Comparison of ENCODE assay signal across 14 cellular contexts in the genomic region with DNA sequence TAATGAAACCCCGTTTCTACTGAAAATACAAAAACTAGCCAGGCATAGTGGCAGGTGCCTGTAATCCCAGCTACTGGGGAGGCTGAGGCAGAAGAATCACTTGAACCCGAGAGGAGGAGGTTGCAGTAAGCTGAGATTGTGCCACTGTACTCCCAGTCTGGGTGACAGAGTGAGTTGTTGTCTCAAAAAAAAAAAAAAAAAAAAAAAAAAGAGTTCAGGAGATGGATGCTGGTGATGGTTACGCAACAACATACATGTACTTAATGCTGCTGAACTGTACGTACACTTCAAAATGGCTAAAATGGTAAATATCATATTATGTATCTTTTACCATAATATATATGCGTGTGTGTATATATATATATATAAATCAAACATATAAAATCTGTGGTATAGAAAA. TPM values are rescaled to one million over a fixed set of nuclear protein-coding genes. Genes with fewer than 3 reads are reported as not detected.
A peak's percentile ranks its signal among the peaks of the same experiment; 100 is the strongest.
DNase-seq lines count a peak whose midpoint lies in the region; ATAC-seq, FAIRE-seq and TF ChIP-seq lines count a peak whose summit lies in the region.
"Had no signal": no experiment of that assay in that cellular context is flagged by ENCODE, and none has a peak within 500 bp of the region (broad histone marks: within the 10 kb centered on the region; RNA-seq: fewer than 3 reads in every experiment).

No MANE protein-coding gene starts in this region.

- peaks cover 40% of the 10 kb centered on the region for H4K20me1 ChIP-seq in keratinocyte (ENCODE audit: control insufficient read depth, extremely low read depth, insufficient read depth, low read length)

- H3K27me3 ChIP-seq in keratinocyte (ENCODE audit: control insufficient read depth, extremely low read depth, insufficient read depth, low read length) = no peaks in the 10 kb centered on the region
- H3K27me3 ChIP-seq: upper lobe of right lung had no signal

- H3K79me2 ChIP-seq in keratinocyte (ENCODE audit: control insufficient read depth, insufficient read depth, low read length) = peaks cover 88% of the 10 kb centered on the region

- H3K27ac ChIP-seq in keratinocyte (ENCODE audit: control insufficient read depth, insufficient read depth, low read length) = peak overlapping the region; percentile 73

- no peaks in the 10 kb centered on the region for H3K9me3 Mint-ChIP-seq in stimulated activated naive CD8-positive, alpha-beta T cell treated with anti-CD3 and anti-CD28 coated beads, Interleukin-15, Interleukin-2, amounts not matched to agents 100 ng/mL and 50 ng/mL, for 24 hours
- H3K9me3 Mint-ChIP-seq in stimulated activated naive CD8-positive, alpha-beta T cell treated with anti-CD3 and anti-CD28 coated beads, Interleukin-15, amount 100 ng/mL, for 72 hours = no peaks in the 10 kb centered on the region
- H3K9me3 Mint-ChIP-seq in type B pancreatic cell = no peaks in the 10 kb centered on the region
- H3K9me3 Mint-ChIP-seq: activated B cell treated with CpG ODN at 0.5 μM for 24 hours; CD4-positive, alpha-beta memory T cell; effector memory CD8-positive, alpha-beta T cell had no signal

- TF ChIP-seq CTCF in keratinocyte (optimal IDR thresholded peaks at IDR 0.05 in 1 of 3, IDR thresholded peaks at IDR 0.05 in 1 of 3, conservative IDR thresholded peaks at IDR 0.05 in 1 of 3; ENCODE audit: extremely low read depth in 1 of 3, insufficient read depth in 2 of 3, low read length in 3 of 3) = no peak
- TF ChIP-seq CTCF in type B pancreatic cell (conservative IDR thresholded peaks at IDR 0.05) = no peak

- H3K4me2 ChIP-seq in keratinocyte (ENCODE audit: control insufficient read depth, extremely low read depth, insufficient read depth, low read depth, low read length) = peak overlapping the region; percentile 56

- H3K4me3 ChIP-seq in keratinocyte (ENCODE audit: control insufficient read depth in 2 of 3, extremely low read depth in 1 of 3, insufficient read depth in 2 of 3, low read depth in 1 of 3, low read length in 3 of 3) = no peak overlapping the region
- H3K4me3 ChIP-seq: upper lobe of right lung had no signal

- no peak for DNase-seq in stimulated activated naive CD8-positive, alpha-beta T cell treated with anti-CD3 and anti-CD28 coated beads, Interleukin-15, amount 100 ng/mL, for 72 hours
- DNase-seq in amniotic epithelial cell (ENCODE audit: low read depth) (peak; percentile 80), keratinocyte (ENCODE audit: low read depth, low spot score) (no peak), NCI-H1436 treated with DMSO at 0.1 percent for 48 hours (lab: John Stamatoyannopoulos, UW) (no peak), type B pancreatic cell (ENCODE audit: extremely low spot score, unreplicated experiment) (no peak), NCI-H226 (no peak), dedifferentiated amniotic fluid mesenchymal stem cell (ENCODE audit: extremely low spot score) (no peak)
- DNase-seq: activated B cell treated with CpG ODN at 0.5 μM for 24 hours; CD4-positive, alpha-beta memory T cell; effector memory CD8-positive, alpha-beta T cell; NCI-H2081 treated with DMSO at 0.1 percent for 48 hours; stimulated activated CD4-positive, alpha-beta T cell treated with anti-CD3 and anti-CD28 coated beads, Interleukin-4, amount 100 ng/mL, for 4 hours; upper lobe of right lung had no signal

- no peak overlapping the region for H2AFZ ChIP-seq in keratinocyte (ENCODE audit: control insufficient read depth, low read length)

- peaks cover 90% of the 10 kb centered on the region for H3K4me1 Mint-ChIP-seq in stimulated activated naive CD8-positive, alpha-beta T cell treated with anti-CD3 and anti-CD28 coated beads, Interleukin-15, Interleukin-2, amounts not matched to agents 100 ng/mL and 50 ng/mL, for 24 hours (ENCODE audit: low read depth)
- H3K4me1 Mint-ChIP-seq in stimulated activated naive CD8-positive, alpha-beta T cell treated with anti-CD3 and anti-CD28 coated beads, Interleukin-15, amount 100 ng/mL, for 72 hours = peaks cover 98% of the 10 kb centered on the region
- H3K4me1 Mint-ChIP-seq in type B pancreatic cell (ENCODE audit: unreplicated experiment) = peaks cover 74% of the 10 kb centered on the region

- no peaks in the 10 kb centered on the region for H3K27me3 Mint-ChIP-seq in stimulated activated naive CD8-positive, alpha-beta T cell treated with anti-CD3 and anti-CD28 coated beads, Interleukin-15, Interleukin-2, amounts not matched to agents 100 ng/mL and 50 ng/mL, for 24 hours
- H3K27me3 Mint-ChIP-seq in stimulated activated naive CD8-positive, alpha-beta T cell treated with anti-CD3 and anti-CD28 coated beads, Interleukin-15, amount 100 ng/mL, for 72 hours = no peaks in the 10 kb centered on the region
- H3K27me3 Mint-ChIP-seq in type B pancreatic cell = no peaks in the 10 kb centered on the region
- H3K27me3 Mint-ChIP-seq: CD4-positive, alpha-beta memory T cell had no signal

- H3K36me3 Mint-ChIP-seq in stimulated activated naive CD8-positive, alpha-beta T cell treated with anti-CD3 and anti-CD28 coated beads, Interleukin-15, Interleukin-2, amounts not matched to agents 100 ng/mL and 50 ng/mL, for 24 hours (ENCODE audit: low read depth) = peaks cover 10% of the 10 kb centered on the region
- peaks cover 8% of the 10 kb centered on the region for H3K36me3 Mint-ChIP-seq in type B pancreatic cell

- peaks cover 11% of the 10 kb centered on the region for H3K9me1 ChIP-seq in keratinocyte (ENCODE audit: control insufficient read depth, extremely low read depth, insufficient read depth, low read length)

- no peak for FAIRE-seq in keratinocyte (lab: Jason Lieb, UNC)

- dilution Hi-C loops in keratinocyte (cut with MboI; ENCODE audit: extremely low pct_ligation_motif_present, low sequenced_read_pairs) = no loop called here

- no peak for ATAC-seq in stimulated activated naive CD8-positive, alpha-beta T cell treated with anti-CD3 and anti-CD28 coated beads, Interleukin-15, amount 100 ng/mL, for 72 hours
- ATAC-seq: effector memory CD8-positive, alpha-beta T cell; upper lobe of right lung had no signal

- H3K27ac Mint-ChIP-seq in stimulated activated naive CD8-positive, alpha-beta T cell treated with anti-CD3 and anti-CD28 coated beads, Interleukin-15, Interleukin-2, amounts not matched to agents 100 ng/mL and 50 ng/mL, for 24 hours = peak overlapping the region; percentile 84
- peak overlapping the region in 1 of 2 donors; percentile 95 for H3K27ac Mint-ChIP-seq in stimulated activated naive CD8-positive, alpha-beta T cell treated with anti-CD3 and anti-CD28 coated beads, Interleukin-15, amount 100 ng/mL, for 72 hours
- no peak overlapping the region for H3K27ac Mint-ChIP-seq in type B pancreatic cell
- H3K27ac Mint-ChIP-seq: activated B cell treated with CpG ODN at 0.5 μM for 24 hours; effector memory CD8-positive, alpha-beta T cell had no signal

- H3K9ac ChIP-seq in keratinocyte (ENCODE audit: control insufficient read depth, extremely low read depth, insufficient read depth, low read length) = no peak overlapping the region

- peaks cover 98% of the 10 kb centered on the region for H3K4me1 ChIP-seq in keratinocyte (ENCODE audit: control insufficient read depth, extremely low read depth, insufficient read depth, low read length)

- H3K4me3 Mint-ChIP-seq in stimulated activated naive CD8-positive, alpha-beta T cell treated with anti-CD3 and anti-CD28 coated beads, Interleukin-15, Interleukin-2, amounts not matched to agents 100 ng/mL and 50 ng/mL, for 24 hours = no peak overlapping the region
- no peak overlapping the region for H3K4me3 Mint-ChIP-seq in stimulated activated naive CD8-positive, alpha-beta T cell treated with anti-CD3 and anti-CD28 coated beads, Interleukin-15, amount 100 ng/mL, for 72 hours
- no peak overlapping the region for H3K4me3 Mint-ChIP-seq in type B pancreatic cell
- H3K4me3 Mint-ChIP-seq: activated B cell treated with CpG ODN at 0.5 μM for 24 hours; CD4-positive, alpha-beta memory T cell; effector memory CD8-positive, alpha-beta T cell had no signal

- no peaks in the 10 kb centered on the region for H3K9me3 ChIP-seq in keratinocyte (ENCODE audit: control insufficient read depth, low read depth, low read length)
- H3K9me3 ChIP-seq: upper lobe of right lung had no signal

- H3K36me3 ChIP-seq in keratinocyte (ENCODE audit: control insufficient read depth in 2 of 2, extremely low read depth in 1 of 2, insufficient read depth in 2 of 2, low read length in 2 of 2) = peaks cover 10 to 45% of the 10 kb centered on the region in 2 experiments
- H3K36me3 ChIP-seq: upper lobe of right lung had no signal

RNA-seq across cellular contexts. Expression of a gene that starts 29.0 kb away (rescaled TPM):
- 394 to 1,027 TPM (median 558 TPM) in 3 replicates for polyA plus RNA-seq in keratinocyte
- 195 TPM for polyA plus RNA-seq in keratinocyte (2011; ENCODE audit: low read depth)
- 508 and 647 TPM in 2 replicates for polyA plus RNA-seq in keratinocyte (2011; cell fraction: cytosol; rRNA removed)
- polyA plus RNA-seq in keratinocyte (2011; cell fraction: nucleus; rRNA removed) = 807 and 940 TPM in 2 replicates
- 200 and 858 TPM in 2 replicates for polyA plus RNA-seq in keratinocyte (2012; ENCODE audit: low replicate concordance)
- 613 to 2,215 TPM (median 836 TPM) in 3 replicates for polyA minus RNA-seq in keratinocyte
- polyA minus RNA-seq in keratinocyte (2011; cell fraction: cytosol; rRNA and poly(A)+ RNA removed) = 1,064 TPM
- 724 and 945 TPM in 2 replicates for polyA minus RNA-seq in keratinocyte (2011; cell fraction: nucleus; rRNA and poly(A)+ RNA removed)
- total RNA-seq in type B pancreatic cell (ENCODE audit: low replicate concordance) = 128 and 176 TPM in 2 replicates
